8 cellular contexts compared by ENCODE assay signal in genomic region chr7:63900394-63901203, GRCh38.
DNase-seq lines count a peak whose midpoint lies in the region; ATAC-seq, FAIRE-seq and TF ChIP-seq lines count a peak whose summit lies in the region.

No MANE protein-coding gene starts in this region.

- H3K9me3 ChIP-seq in A549 (peaks cover 20% of the 10 kb centered on the region), osteoblast (ENCODE audit: low read depth, low read length) (no peaks in the 10 kb centered on the region), suprapubic skin (no peaks in the 10 kb centered on the region)

- H2AFZ ChIP-seq in osteoblast (ENCODE audit: low read length), result no peak overlapping the region

- H4K20me1 ChIP-seq in osteoblast (ENCODE audit: insufficient read depth, low read length), result no peaks in the 10 kb centered on the region

- CTCF ChIA-PET in A549 (lab: Yijun Ruan, JAX), result no interaction called here
- CTCF ChIA-PET in activated CD4-positive, alpha-beta memory T cell treated with anti-CD3 and anti-CD28 coated beads, Interleukin-2, amount 10 ng/mL, durations not matched to agents 7 days and 5 days (lab: Charles Lee), result interaction anchor here (1.5 kb wide), 1 partner anchor 25 kb away, joined by 4 read pairs; no protein-coding TSS in a partner anchor

- no peaks in the 10 kb centered on the region for H3K27me3 Mint-ChIP-seq in activated CD4-positive, alpha-beta memory T cell treated with anti-CD3 and anti-CD28 coated beads, Interleukin-2, amount 10 ng/mL, durations not matched to agents 7 days and 5 days
- H3K27me3 Mint-ChIP-seq in effector memory CD8-positive, alpha-beta T cell, result no peaks in the 10 kb centered on the region

- TF ChIP-seq RAD21 in A549 (conservative IDR thresholded peaks at IDR 0.05 in 1 of 2, IDR thresholded peaks at IDR 0.05 in 1 of 2), result no peak

- no peaks in the 10 kb centered on the region for H3K79me2 ChIP-seq in osteoblast (ENCODE audit: insufficient read depth, low read length)

- 20% methylated on average over 30 of the region's 44 CpGs for WGBS in A549 (ENCODE audit: missing lambda C conversion rate)
- WGBS in suprapubic skin, result 2% methylated on average over 21 of the region's 44 CpGs

- H3K36me3 Mint-ChIP-seq in activated CD4-positive, alpha-beta memory T cell treated with anti-CD3 and anti-CD28 coated beads, Interleukin-2, amount 10 ng/mL, durations not matched to agents 7 days and 5 days (ENCODE audit: low read depth), result peaks cover 6% of the 10 kb centered on the region
- H3K36me3 Mint-ChIP-seq in effector memory CD8-positive, alpha-beta T cell (ENCODE audit: insufficient read depth), result peaks cover 6% of the 10 kb centered on the region

- POLR2A ChIA-PET in A549 (lab: Yijun Ruan, JAX), result no interaction called here
- POLR2A ChIA-PET in activated CD4-positive, alpha-beta memory T cell treated with anti-CD3 and anti-CD28 coated beads, Interleukin-2, amount 10 ng/mL, durations not matched to agents 7 days and 5 days (lab: Charles Lee), result interaction anchor here (1.0 kb wide), 2 partner anchors 25 kb away, joined by 3 to 4 read pairs; no protein-coding TSS in a partner anchor

- no peak for TF ChIP-seq EP300 in A549 (IDR thresholded peaks at IDR 0.05)
- TF ChIP-seq EP300 in suprapubic skin (IDR thresholded peaks at IDR 0.05), result no peak

- H3K36me3 ChIP-seq in osteoblast (ENCODE audit: insufficient read depth, low read length), result no peaks in the 10 kb centered on the region
- H3K36me3 ChIP-seq in suprapubic skin, result no peaks in the 10 kb centered on the region

- no peak for FAIRE-seq in A549 (lab: Jason Lieb, UNC)

- H3K4me3 ChIP-seq in A549 (no peak overlapping the region), osteoblast (ENCODE audit: insufficient read depth, low read length) (no peak overlapping the region), suprapubic skin (peak overlapping the region; percentile 78)

- DNase-seq in A549 (ENCODE audit: low read depth in 1 of 2, low spot score in 1 of 2) (peak in 1 of 2 experiments; percentile 38), NCI-H1105 treated with DMSO at 0.1 percent for 48 hours (lab: John Stamatoyannopoulos, UW) (peak; percentile 94), osteoblast (ENCODE audit: insufficient read length, low spot score, missing footprints) (peak; percentile 63), suprapubic skin (ENCODE audit: low spot score in 2 of 2) (peak; percentile 69 to 90), A172 (ENCODE audit: low spot score) (no peak)
- DNase-seq in activated CD4-positive, alpha-beta memory T cell treated with anti-CD3 and anti-CD28 coated beads, Interleukin-2, amount 10 ng/mL, durations not matched to agents 7 days and 5 days, result peak; percentile 87
- DNase-seq in effector memory CD8-positive, alpha-beta T cell, result peak; percentile 75 to 80 (median 77)

- TF ChIP-seq POLR2A in A549 (IDR thresholded peaks at IDR 0.05; ENCODE audit: low read length) (no peak), suprapubic skin (IDR thresholded peaks at IDR 0.05) (no peak)

- H3K27ac ChIP-seq in A549 (no peak overlapping the region), osteoblast (ENCODE audit: low read depth, low read length) (no peak overlapping the region), suprapubic skin (peak overlapping the region; percentile 45)

- no peaks in the 10 kb centered on the region for H3K4me1 ChIP-seq in A549
- no peaks in the 10 kb centered on the region for H3K4me1 ChIP-seq in osteoblast (ENCODE audit: insufficient read depth, low read length)
- H3K4me1 ChIP-seq in suprapubic skin, result peaks cover 15% of the 10 kb centered on the region

- TF ChIP-seq CTCF in A549 (IDR thresholded peaks at IDR 0.05), result no peak
- TF ChIP-seq CTCF in osteoblast (IDR thresholded peaks at IDR 0.05; ENCODE audit: extremely low read depth, low read depth, low read length), result no peak
- no peak for TF ChIP-seq CTCF in suprapubic skin (IDR thresholded peaks at IDR 0.05)

- peaks cover 31% of the 10 kb centered on the region for H3K9me3 Mint-ChIP-seq in activated CD4-positive, alpha-beta memory T cell treated with anti-CD3 and anti-CD28 coated beads, Interleukin-2, amount 10 ng/mL, durations not matched to agents 7 days and 5 days
- no peaks in the 10 kb centered on the region for H3K9me3 Mint-ChIP-seq in effector memory CD8-positive, alpha-beta T cell

- H3K27ac Mint-ChIP-seq in activated CD4-positive, alpha-beta memory T cell treated with anti-CD3 and anti-CD28 coated beads, Interleukin-2, amount 10 ng/mL, durations not matched to agents 7 days and 5 days, result peak overlapping the region; percentile 68
- peak overlapping the region; percentile 93 to 96 for H3K27ac Mint-ChIP-seq in effector memory CD8-positive, alpha-beta T cell

- H3K4me3 Mint-ChIP-seq in activated CD4-positive, alpha-beta memory T cell treated with anti-CD3 and anti-CD28 coated beads, Interleukin-2, amount 10 ng/mL, durations not matched to agents 7 days and 5 days, result peak overlapping the region; percentile 77
- peak overlapping the region; percentile 91 to 96 for H3K4me3 Mint-ChIP-seq in effector memory CD8-positive, alpha-beta T cell

- H3K4me1 Mint-ChIP-seq in activated CD4-positive, alpha-beta memory T cell treated with anti-CD3 and anti-CD28 coated beads, Interleukin-2, amount 10 ng/mL, durations not matched to agents 7 days and 5 days, result peaks cover 5% of the 10 kb centered on the region
- peaks cover 7 to 9% of the 10 kb centered on the region in 2 donors for H3K4me1 Mint-ChIP-seq in effector memory CD8-positive, alpha-beta T cell (ENCODE audit: low read depth in 2 of 2)

- no peaks in the 10 kb centered on the region for H3K27me3 ChIP-seq in osteoblast (ENCODE audit: insufficient read depth, low read length)
- H3K27me3 ChIP-seq in suprapubic skin, result no peaks in the 10 kb centered on the region

- H3K4me2 ChIP-seq in A549 (no peak overlapping the region), osteoblast (ENCODE audit: insufficient read depth, low read length) (no peak overlapping the region)

- ATAC-seq in A549 (peak; percentile 50 to 62; a peak in 5 of 6 replicates), GM21423 (IDR thresholded peaks at IDR 0.05; ENCODE audit: unreplicated experiment) (no peak)
- peak; percentile 94 for ATAC-seq in effector memory CD8-positive, alpha-beta T cell (replicated peaks)

TF ChIP-seq in A549, 52 proteins besides CTCF, POLR2A, EP300 and RAD21:
- TF ChIP-seq HES2 (IDR thresholded peaks at IDR 0.05), result no peak
- no peak for TF ChIP-seq ZSCAN20 (CRISPR knock-in tag; IDR thresholded peaks at IDR 0.05)
- no peak for TF ChIP-seq POLR2AphosphoS2 (conservative IDR thresholded peaks at IDR 0.05; ENCODE audit: low read length)
- TF ChIP-seq JUN (IDR thresholded peaks at IDR 0.05), result no peak
- no peak for TF ChIP-seq MYC (IDR thresholded peaks at IDR 0.05; ENCODE audit: borderline replicate concordance, low read length)
